In the genomic region with DNA sequence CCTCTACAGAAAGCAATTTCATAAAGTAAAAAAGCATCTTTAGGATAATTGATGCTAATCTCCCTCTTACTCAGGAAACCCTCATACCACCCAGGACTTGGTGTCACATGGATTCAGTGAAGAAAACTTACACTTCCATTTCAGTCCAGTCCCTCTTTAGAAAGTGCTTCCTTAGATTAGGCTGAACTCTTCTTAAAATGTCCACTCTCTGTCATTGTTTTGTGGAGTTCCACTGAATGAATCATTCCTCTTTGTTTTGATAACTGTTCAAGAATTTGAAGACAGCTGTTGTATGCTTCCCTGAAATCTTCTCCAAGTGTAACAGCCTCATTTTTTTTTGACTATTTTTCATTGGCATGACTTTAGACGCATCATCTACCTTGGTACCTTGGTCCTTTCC, we compare ENCODE assay signal across 2 cellular contexts.
TF ChIP-seq lines count a peak whose summit lies in the region.

No MANE protein-coding gene starts in this region.

TF ChIP-seq in SK-N-SH, 30 proteins besides CTCF, POLR2A, EP300 and RAD21 (continued from another document):
- TF ChIP-seq REST (IDR thresholded peaks at IDR 0.05; ENCODE audit: low read depth, low read length) (no peak), EZH2phosphoT487 (IDR thresholded peaks at IDR 0.05; ENCODE audit: borderline replicate concordance, low read depth) (no peak), FOXM1 (IDR thresholded peaks at IDR 0.05; ENCODE audit: low read depth) (no peak), YY1 (IDR thresholded peaks at IDR 0.05; ENCODE audit: low read depth) (no peak), POLR2AphosphoS5 (IDR thresholded peaks at IDR 0.05; ENCODE audit: low read depth, low read length) (no peak), ZBTB33 (IDR thresholded peaks at IDR 0.05; ENCODE audit: borderline replicate concordance, low read depth) (no peak), RCOR1 (IDR thresholded peaks at IDR 0.05; ENCODE audit: low read length) (no peak), FOSL2 (IDR thresholded peaks at IDR 0.05; ENCODE audit: borderline replicate concordance, low read depth) (peak; percentile 14; the same call in 1 of the 2 replicates), FOXJ3 (CRISPR knock-in tag; IDR thresholded peaks at IDR 0.05) (no peak), MEF2A (IDR thresholded peaks at IDR 0.05; ENCODE audit: borderline replicate concordance, low read depth) (no peak), JUND (IDR thresholded peaks at IDR 0.05) (no peak), TCF12 (IDR thresholded peaks at IDR 0.05) (peak; percentile 29; the same call in 1 of the 2 replicates), NFIC (IDR thresholded peaks at IDR 0.05; ENCODE audit: borderline replicate concordance) (no peak), SMC3 (IDR thresholded peaks at IDR 0.05; ENCODE audit: low read depth, low read length) (no peak), TAF1 (IDR thresholded peaks at IDR 0.05; ENCODE audit: borderline replicate concordance, low read depth, low read length) (no peak), USF1 (IDR thresholded peaks at IDR 0.05; ENCODE audit: borderline replicate concordance, low read depth) (no peak), TEAD4 (IDR thresholded peaks at IDR 0.05; ENCODE audit: borderline replicate concordance, insufficient read depth) (peak; percentile 10; the same call in 1 of the 2 replicates), NRF1 (IDR thresholded peaks at IDR 0.05; ENCODE audit: low read depth, low read length) (no peak), RFX5 (IDR thresholded peaks at IDR 0.05; ENCODE audit: low read length) (no peak), RXRA (IDR thresholded peaks at IDR 0.05; ENCODE audit: borderline replicate concordance, low read depth) (no peak), CHD2 (IDR thresholded peaks at IDR 0.05; ENCODE audit: low read length, partially characterized antibody) (no peak)
- TF ChIP-seq, protein P1, sequence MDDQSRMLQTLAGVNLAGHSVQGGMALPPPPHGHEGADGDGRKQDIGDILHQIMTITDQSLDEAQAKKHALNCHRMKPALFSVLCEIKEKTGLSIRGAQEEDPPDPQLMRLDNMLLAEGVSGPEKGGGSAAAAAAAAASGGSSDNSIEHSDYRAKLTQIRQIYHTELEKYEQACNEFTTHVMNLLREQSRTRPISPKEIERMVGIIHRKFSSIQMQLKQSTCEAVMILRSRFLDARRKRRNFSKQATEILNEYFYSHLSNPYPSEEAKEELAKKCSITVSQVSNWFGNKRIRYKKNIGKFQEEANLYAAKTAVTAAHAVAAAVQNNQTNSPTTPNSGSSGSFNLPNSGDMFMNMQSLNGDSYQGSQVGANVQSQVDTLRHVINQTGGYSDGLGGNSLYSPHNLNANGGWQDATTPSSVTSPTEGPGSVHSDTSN (IDR thresholded peaks at IDR 0.05) = peak; percentile 28; the same call in 1 of the 2 replicates
- TF ChIP-seq, protein P2, sequence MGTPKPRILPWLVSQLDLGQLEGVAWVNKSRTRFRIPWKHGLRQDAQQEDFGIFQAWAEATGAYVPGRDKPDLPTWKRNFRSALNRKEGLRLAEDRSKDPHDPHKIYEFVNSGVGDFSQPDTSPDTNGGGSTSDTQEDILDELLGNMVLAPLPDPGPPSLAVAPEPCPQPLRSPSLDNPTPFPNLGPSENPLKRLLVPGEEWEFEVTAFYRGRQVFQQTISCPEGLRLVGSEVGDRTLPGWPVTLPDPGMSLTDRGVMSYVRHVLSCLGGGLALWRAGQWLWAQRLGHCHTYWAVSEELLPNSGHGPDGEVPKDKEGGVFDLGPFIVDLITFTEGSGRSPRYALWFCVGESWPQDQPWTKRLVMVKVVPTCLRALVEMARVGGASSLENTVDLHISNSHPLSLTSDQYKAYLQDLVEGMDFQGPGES (IDR thresholded peaks at IDR 0.05; ENCODE audit: low read depth, low read length) = no peak

TF ChIP-seq in GM23338, 12 proteins besides CTCF, POLR2A, EP300 and RAD21 (continued from another document):
- TF ChIP-seq REST (IDR thresholded peaks at IDR 0.05; ENCODE audit: unreplicated experiment) (no peak), POLR2AphosphoS5 (IDR thresholded peaks at IDR 0.05; ENCODE audit: low read depth) (no peak), ZNF331 (CRISPR knock-in tag; IDR thresholded peaks at IDR 0.05; ENCODE audit: low read depth) (no peak), EZH2phosphoT487 (IDR thresholded peaks at IDR 0.05; ENCODE audit: unreplicated experiment) (no peak), CREB1 (CRISPR knock-in tag; IDR thresholded peaks at IDR 0.05; ENCODE audit: low read depth) (no peak), JUNB (IDR thresholded peaks at IDR 0.05; ENCODE audit: unreplicated experiment) (no peak), STAT1 (IDR thresholded peaks at IDR 0.05; ENCODE audit: unreplicated experiment) (no peak), EZH2 (IDR thresholded peaks at IDR 0.05; ENCODE audit: low read depth, unreplicated experiment) (no peak), ZNF114 (CRISPR knock-in tag; IDR thresholded peaks at IDR 0.05) (no peak), NANOG (IDR thresholded peaks at IDR 0.05; ENCODE audit: borderline replicate concordance) (no peak)
- TF ChIP-seq, protein P3, sequence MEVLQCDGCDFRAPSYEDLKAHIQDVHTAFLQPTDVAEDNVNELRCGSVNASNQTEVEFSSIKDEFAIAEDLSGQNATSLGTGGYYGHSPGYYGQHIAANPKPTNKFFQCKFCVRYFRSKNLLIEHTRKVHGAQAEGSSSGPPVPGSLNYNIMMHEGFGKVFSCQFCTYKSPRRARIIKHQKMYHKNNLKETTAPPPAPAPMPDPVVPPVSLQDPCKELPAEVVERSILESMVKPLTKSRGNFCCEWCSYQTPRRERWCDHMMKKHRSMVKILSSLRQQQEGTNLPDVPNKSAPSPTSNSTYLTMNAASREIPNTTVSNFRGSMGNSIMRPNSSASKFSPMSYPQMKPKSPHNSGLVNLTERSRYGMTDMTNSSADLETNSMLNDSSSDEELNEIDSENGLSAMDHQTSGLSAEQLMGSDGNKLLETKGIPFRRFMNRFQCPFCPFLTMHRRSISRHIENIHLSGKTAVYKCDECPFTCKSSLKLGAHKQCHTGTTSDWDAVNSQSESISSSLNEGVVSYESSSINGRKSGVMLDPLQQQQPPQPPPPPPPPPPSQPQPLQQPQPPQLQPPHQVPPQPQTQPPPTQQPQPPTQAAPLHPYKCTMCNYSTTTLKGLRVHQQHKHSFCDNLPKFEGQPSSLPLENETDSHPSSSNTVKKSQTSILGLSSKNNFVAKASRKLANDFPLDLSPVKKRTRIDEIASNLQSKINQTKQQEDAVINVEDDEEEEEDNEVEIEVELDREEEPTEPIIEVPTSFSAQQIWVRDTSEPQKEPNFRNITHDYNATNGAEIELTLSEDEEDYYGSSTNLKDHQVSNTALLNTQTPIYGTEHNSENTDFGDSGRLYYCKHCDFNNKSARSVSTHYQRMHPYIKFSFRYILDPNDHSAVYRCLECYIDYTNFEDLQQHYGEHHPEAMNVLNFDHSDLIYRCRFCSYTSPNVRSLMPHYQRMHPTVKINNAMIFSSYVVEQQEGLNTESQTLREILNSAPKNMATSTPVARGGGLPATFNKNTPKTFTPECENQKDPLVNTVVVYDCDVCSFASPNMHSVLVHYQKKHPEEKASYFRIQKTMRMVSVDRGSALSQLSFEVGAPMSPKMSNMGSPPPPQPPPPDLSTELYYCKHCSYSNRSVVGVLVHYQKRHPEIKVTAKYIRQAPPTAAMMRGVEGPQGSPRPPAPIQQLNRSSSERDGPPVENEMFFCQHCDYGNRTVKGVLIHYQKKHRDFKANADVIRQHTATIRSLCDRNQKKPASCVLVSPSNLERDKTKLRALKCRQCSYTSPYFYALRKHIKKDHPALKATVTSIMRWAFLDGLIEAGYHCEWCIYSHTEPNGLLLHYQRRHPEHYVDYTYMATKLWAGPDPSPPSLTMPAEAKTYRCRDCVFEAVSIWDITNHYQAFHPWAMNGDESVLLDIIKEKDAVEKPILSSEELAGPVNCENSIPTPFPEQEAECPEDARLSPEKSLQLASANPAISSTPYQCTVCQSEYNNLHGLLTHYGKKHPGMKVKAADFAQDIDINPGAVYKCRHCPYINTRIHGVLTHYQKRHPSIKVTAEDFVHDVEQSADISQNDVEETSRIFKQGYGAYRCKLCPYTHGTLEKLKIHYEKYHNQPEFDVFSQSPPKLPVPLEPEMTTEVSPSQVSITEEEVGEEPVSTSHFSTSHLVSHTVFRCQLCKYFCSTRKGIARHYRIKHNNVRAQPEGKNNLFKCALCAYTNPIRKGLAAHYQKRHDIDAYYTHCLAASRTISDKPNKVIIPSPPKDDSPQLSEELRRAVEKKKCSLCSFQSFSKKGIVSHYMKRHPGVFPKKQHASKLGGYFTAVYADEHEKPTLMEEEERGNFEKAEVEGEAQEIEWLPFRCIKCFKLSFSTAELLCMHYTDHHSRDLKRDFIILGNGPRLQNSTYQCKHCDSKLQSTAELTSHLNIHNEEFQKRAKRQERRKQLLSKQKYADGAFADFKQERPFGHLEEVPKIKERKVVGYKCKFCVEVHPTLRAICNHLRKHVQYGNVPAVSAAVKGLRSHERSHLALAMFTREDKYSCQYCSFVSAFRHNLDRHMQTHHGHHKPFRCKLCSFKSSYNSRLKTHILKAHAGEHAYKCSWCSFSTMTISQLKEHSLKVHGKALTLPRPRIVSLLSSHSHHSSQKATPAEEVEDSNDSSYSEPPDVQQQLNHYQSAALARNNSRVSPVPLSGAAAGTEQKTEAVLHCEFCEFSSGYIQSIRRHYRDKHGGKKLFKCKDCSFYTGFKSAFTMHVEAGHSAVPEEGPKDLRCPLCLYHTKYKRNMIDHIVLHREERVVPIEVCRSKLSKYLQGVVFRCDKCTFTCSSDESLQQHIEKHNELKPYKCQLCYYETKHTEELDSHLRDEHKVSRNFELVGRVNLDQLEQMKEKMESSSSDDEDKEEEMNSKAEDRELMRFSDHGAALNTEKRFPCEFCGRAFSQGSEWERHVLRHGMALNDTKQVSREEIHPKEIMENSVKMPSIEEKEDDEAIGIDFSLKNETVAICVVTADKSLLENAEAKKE (CRISPR knock-in tag; IDR thresholded peaks at IDR 0.05) = no peak
